Comparison of ENCODE assay signal across 23 cellular contexts in genomic region chr3:46709147-46709654, GRCh38. TPM values are rescaled to one million over a fixed set of nuclear protein-coding genes. Genes with fewer than 3 reads are reported as not detected.
DNase-seq lines count a peak whose midpoint lies in the region; ATAC-seq, FAIRE-seq and TF ChIP-seq lines count a peak whose summit lies in the region.
"Had no signal": no experiment of that assay in that cellular context is flagged by ENCODE, and none has a peak within 500 bp of the region (broad histone marks: within the 10 kb centered on the region; RNA-seq: fewer than 3 reads in every experiment).

No MANE protein-coding gene starts in this region.

- H3K4me2 ChIP-seq in K562 (ENCODE audit: insufficient read depth, low read length) (no peak overlapping the region), osteoblast (ENCODE audit: insufficient read depth, low read length) (no peak overlapping the region)

- H3K27me3 Mint-ChIP-seq in activated CD8-positive, alpha-beta memory T cell treated with anti-CD3 and anti-CD28 coated beads, Interleukin-2, amount 10 ng/mL, durations not matched to agents 7 days and 5 days = no peaks in the 10 kb centered on the region

- no peak overlapping the region for H3K27ac Mint-ChIP-seq in activated CD8-positive, alpha-beta memory T cell treated with anti-CD3 and anti-CD28 coated beads, Interleukin-2, amount 10 ng/mL, durations not matched to agents 7 days and 5 days

- H3K9me3 Mint-ChIP-seq in activated CD8-positive, alpha-beta memory T cell treated with anti-CD3 and anti-CD28 coated beads, Interleukin-2, amount 10 ng/mL, durations not matched to agents 7 days and 5 days (ENCODE audit: low read depth) = no peaks in the 10 kb centered on the region
- H3K9me3 Mint-ChIP-seq: CD4-positive, alpha-beta memory T cell had no signal

- H2AFZ ChIP-seq in K562 (ENCODE audit: low read depth, low read length) = no peak overlapping the region
- no peak overlapping the region for H2AFZ ChIP-seq in osteoblast (ENCODE audit: low read length)

- H3K36me3 ChIP-seq in K562 (ENCODE audit: control insufficient read depth, insufficient read depth, low read length) (no peaks in the 10 kb centered on the region), osteoblast (ENCODE audit: insufficient read depth, low read length) (no peaks in the 10 kb centered on the region), A673 (ENCODE audit: insufficient read depth, low read length, poor library complexity, severe bottlenecking) (no peaks in the 10 kb centered on the region)
- H3K36me3 ChIP-seq: Peyer's patch had no signal

- FAIRE-seq in K562 (lab: Jason Lieb, UNC) = no peak
- FAIRE-seq: A204.1, GM19239 had no signal

- intact Hi-C loops in Right ventricle myocardium superior (cut with DNase I) (loop anchor here (5.0 to 10.0 kb wide), 3 partner anchors 136 to 296 kb away; no protein-coding TSS in a partner anchor), left cardiac atrium (cut with DNase I) (loop anchor here (5.0 to 10.0 kb wide), 3 partner anchors 136 to 296 kb away; no protein-coding TSS in a partner anchor), K562 (cut with micrococcal nuclease) (loop anchor here (10.0 kb wide), 2 partner anchors 286 to 666 kb away; no protein-coding TSS in a partner anchor), A673 (cut with micrococcal nuclease; ENCODE audit: unreplicated experiment) (no loop called here)

- no peak for TF ChIP-seq RAD21 in K562 (CRISPR knock-in tag; conservative IDR thresholded peaks at IDR 0.05 in 1 of 2, IDR thresholded peaks at IDR 0.05 in 1 of 2)

- no peaks in the 10 kb centered on the region for H3K9me1 ChIP-seq in K562 (ENCODE audit: control insufficient read depth, insufficient read depth, low read length)

- H3K27ac ChIP-seq in K562 (ENCODE audit: extremely low read depth, low read depth, low read length) = no peak overlapping the region
- no peak overlapping the region for H3K27ac ChIP-seq in osteoblast (ENCODE audit: low read depth, low read length)
- H3K27ac ChIP-seq in A673 (ENCODE audit: low read depth, low read length, poor library complexity, severe bottlenecking) = no peak overlapping the region
- H3K27ac ChIP-seq: Peyer's patch had no signal

- no peak for TF ChIP-seq EP300 in K562 (IDR thresholded peaks at IDR 0.05; ENCODE audit: low read length)

- 0% methylated on average over 8 of the region's 8 CpGs for WGBS in K562 (ENCODE audit: insufficient coverage, low coverage, missing lambda C conversion rate)

- TF ChIP-seq POLR2A in K562 (conservative IDR thresholded peaks at IDR 0.05) = no peak

- BruUV-seq in K562 (replicated peaks; lab: Mats Ljungman, UMichigan) (no TSS peak), A673 (replicated peaks; lab: Mats Ljungman, UMichigan) (no TSS peak)

- CTCF ChIA-PET in activated CD8-positive, alpha-beta memory T cell treated with anti-CD3 and anti-CD28 coated beads, Interleukin-2, amount 10 ng/mL, durations not matched to agents 7 days and 5 days (lab: Charles Lee) = interaction anchor here (1.2 to 4.4 kb wide), 2 partner anchors 186 kb away, joined by 3 to 23 read pairs; no protein-coding TSS in a partner anchor
- CTCF ChIA-PET in K562 (lab: Yijun Ruan, JAX; ENCODE audit: low intra/inter-chr PET ratio) (no interaction called here), A673 (lab: Charles Lee) (no interaction called here)

- TF ChIP-seq CTCF in K562 (IDR thresholded peaks at IDR 0.05 in 2 of 3, conservative IDR thresholded peaks at IDR 0.05 in 1 of 3; ENCODE audit: insufficient read depth in 2 of 3, low read depth in 1 of 3, low read length in 3 of 3) (no peak), osteoblast (IDR thresholded peaks at IDR 0.05; ENCODE audit: extremely low read depth, low read depth, low read length) (no peak), A673 (conservative IDR thresholded peaks at IDR 0.05; ENCODE audit: low read depth, low read length) (no peak)

- no peak overlapping the region for H3K4me3 Mint-ChIP-seq in activated CD8-positive, alpha-beta memory T cell treated with anti-CD3 and anti-CD28 coated beads, Interleukin-2, amount 10 ng/mL, durations not matched to agents 7 days and 5 days
- H3K4me3 Mint-ChIP-seq: CD4-positive, alpha-beta memory T cell had no signal

- in situ Hi-C loops in K562 (cut with MboI) = no loop called here

- H3K4me1 ChIP-seq in K562 (replicated peaks in 1 of 2; ENCODE audit: control insufficient read depth in 2 of 2, insufficient read depth in 2 of 2, low read length in 2 of 2) = no peaks in the 10 kb centered on the region
- no peaks in the 10 kb centered on the region for H3K4me1 ChIP-seq in osteoblast (ENCODE audit: insufficient read depth, low read length)
- no peaks in the 10 kb centered on the region for H3K4me1 ChIP-seq in A673 (ENCODE audit: insufficient read depth, low read length, poor library complexity, severe bottlenecking)
- H3K4me1 ChIP-seq: Peyer's patch had no signal

- peak; percentile 26 for DNase-seq in activated CD8-positive, alpha-beta memory T cell treated with anti-CD3 and anti-CD28 coated beads for 24 hours
- DNase-seq in activated CD8-positive, alpha-beta memory T cell treated with anti-CD3 and anti-CD28 coated beads, Interleukin-2, amount 10 ng/mL, durations not matched to agents 7 days and 5 days = no peak
- DNase-seq in Right ventricle myocardium superior = peak; percentile 17
- DNase-seq in left cardiac atrium = no peak
- DNase-seq in K562 (ENCODE audit: extremely low read depth in 1 of 4, low spot score in 3 of 4) = no peak
- peak; percentile 84 for DNase-seq in osteoblast (ENCODE audit: insufficient read length, low spot score, missing footprints)
- DNase-seq in A673 (ENCODE audit: low spot score) = no peak
- DNase-seq: CD4-positive, alpha-beta memory T cell; GF-D8; GOT3; KBM-7; NCI-H1105; NCI-H1694; NCI-H2081 treated with DMSO at 0.1 percent for 48 hours; NCI-H510A; NCI-H748 treated with DMSO at 0.1 percent for 48 hours; NK-92 treated with Interleukin-12 subunit alpha and Interleukin-12 subunit beta, amount 100 ng/mL, for 24 hours; SHP77 had no signal

- H3K9ac ChIP-seq in K562 (ENCODE audit: insufficient read depth in 1 of 2, low read depth in 2 of 2, low read length in 2 of 2) = 0 out of 4 replicates have a peak overlapping the region, but pooled peaks of 1 of the 2 experiments have one; percentile 7

- no peaks in the 10 kb centered on the region for H3K36me3 Mint-ChIP-seq in activated CD8-positive, alpha-beta memory T cell treated with anti-CD3 and anti-CD28 coated beads, Interleukin-2, amount 10 ng/mL, durations not matched to agents 7 days and 5 days

- ATAC-seq in activated CD8-positive, alpha-beta memory T cell treated with anti-CD3 and anti-CD28 coated beads, Interleukin-2, amount 10 ng/mL, durations not matched to agents 7 days and 5 days = no peak
- ATAC-seq in Right ventricle myocardium superior (ENCODE audit: poor library complexity) = no peak
- no peak for ATAC-seq in left cardiac atrium
- no peak for ATAC-seq in K562
- ATAC-seq in HG03378 (IDR thresholded peaks at IDR 0.05; ENCODE audit: unreplicated experiment) = no peak

- H3K79me2 ChIP-seq in K562 (ENCODE audit: control insufficient read depth, insufficient read depth, low read length) (no peaks in the 10 kb centered on the region), osteoblast (ENCODE audit: insufficient read depth, low read length) (no peaks in the 10 kb centered on the region)

- H3K4me3 ChIP-seq in K562 (no peak overlapping the region), osteoblast (ENCODE audit: insufficient read depth, low read length) (no peak overlapping the region), A673 (ENCODE audit: low read depth, low read length, poor library complexity, severe bottlenecking) (no peak overlapping the region)
- H3K4me3 ChIP-seq: Peyer's patch had no signal

- H4K20me1 ChIP-seq in K562 (replicated peaks; ENCODE audit: control insufficient read depth, insufficient read depth, low read length) (peaks cover 31% of the 10 kb centered on the region), osteoblast (ENCODE audit: insufficient read depth, low read length) (no peaks in the 10 kb centered on the region)

- POLR2A ChIA-PET in K562 (lab: Yijun Ruan, JAX) = interaction anchor here (1.0 to 1.1 kb wide), 2 partner anchors 200 to 210 kb away, joined by 4 read pairs; no protein-coding TSS in a partner anchor
- POLR2A ChIA-PET in A673 (lab: Charles Lee; ENCODE audit: low non-redundant PET) = no interaction called here

- H3K9me3 ChIP-seq in K562 (replicated peaks; ENCODE audit: control insufficient read depth, insufficient read depth, low read depth, low read length) (no peaks in the 10 kb centered on the region), osteoblast (ENCODE audit: low read depth, low read length) (no peaks in the 10 kb centered on the region), A673 (ENCODE audit: low read depth, low read length, poor library complexity, severe bottlenecking) (no peaks in the 10 kb centered on the region)
- H3K9me3 ChIP-seq: Peyer's patch had no signal

- H3K27me3 ChIP-seq in K562 (ENCODE audit: control insufficient read depth in 2 of 2, insufficient read depth in 2 of 2, low read length in 2 of 2) (peaks cover 11 to 54% of the 10 kb centered on the region in 2 experiments; a peak in 4 of 5 replicates), osteoblast (ENCODE audit: insufficient read depth, low read length) (no peaks in the 10 kb centered on the region), A673 (replicated peaks; ENCODE audit: insufficient read depth, low read depth, low read length, poor library complexity) (no peaks in the 10 kb centered on the region)
- H3K27me3 ChIP-seq: Peyer's patch had no signal

- H3K4me1 Mint-ChIP-seq in activated CD8-positive, alpha-beta memory T cell treated with anti-CD3 and anti-CD28 coated beads, Interleukin-2, amount 10 ng/mL, durations not matched to agents 7 days and 5 days = no peaks in the 10 kb centered on the region

RNA-seq across cellular contexts. Expression of gene TMIE, which starts 8.0 kb away (rescaled TPM):
- total RNA-seq in activated CD8-positive, alpha-beta memory T cell treated with anti-CD3 and anti-CD28 coated beads, Interleukin-2, amount 10 ng/mL, durations not matched to agents 7 days and 5 days = not detected
- total RNA-seq in Right ventricle myocardium superior = 1.00 TPM
- total RNA-seq in left cardiac atrium = under 1 TPM; 0.44 to 0.91 TPM
- total RNA-seq in K562 (2011; cell fraction: chromatin; rRNA removed; ENCODE audit: low replicate concordance) = not detected in 2 replicates
- total RNA-seq in K562 (2011; cell fraction: nucleolus; rRNA removed) = not detected in 2 replicates
- total RNA-seq in K562 (2011; cell fraction: nucleoplasm; rRNA removed) = not detected in 2 replicates
- total RNA-seq in K562 (2014; rRNA removed) = not detected in 2 replicates
- total RNA-seq in K562 (2014; rRNA removed; fragmentation: Illumina TruSeq; extraction: Trizol) = not detected in 2 replicates
- total RNA-seq in K562 (2015; rRNA removed; fragmentation: Illumina TruSeq; extraction: Trizol) = not detected in 2 replicates
- not detected in 2 replicates for total RNA-seq in K562 (2021)
- not detected in 2 replicates for polyA plus RNA-seq in K562 (2011; rRNA removed)
- polyA plus RNA-seq in K562 (2011; cell fraction: cytosol; rRNA removed) = not detected in 2 replicates
- polyA plus RNA-seq in K562 (2011; cell fraction: nucleus; rRNA removed) = not detected in 2 replicates
- polyA plus RNA-seq in K562 (2012) = 0.50 TPM in 1 of 2 replicates, not detected in the other
- not detected in 2 replicates for polyA plus RNA-seq in K562 (2014; fragmentation: Illumina TruSeq; extraction: Trizol)
- polyA plus RNA-seq in K562 (2014; fragmentation: Nextera tagmentation; extraction: Ambion mirVana) = not detected
- not detected in 2 replicates for polyA plus RNA-seq in K562 (2014; rRNA removed)
- polyA minus RNA-seq in K562 (2011; rRNA and poly(A)+ RNA removed) = not detected in 2 replicates
- polyA minus RNA-seq in K562 (2011; cell fraction: cytosol; rRNA and poly(A)+ RNA removed) = not detected in 2 replicates
- not detected in 2 replicates for polyA minus RNA-seq in K562 (2011; cell fraction: nucleus; rRNA and poly(A)+ RNA removed)
- under 0.01 TPM in 2 replicates for total RNA-seq in osteoblast
- total RNA-seq in A673 (2021) = 0.17 TPM in 1 of 2 replicates, not detected in the other

RNA-seq across cellular contexts. Expression of gene PRSS50, which starts 8.5 kb away (rescaled TPM):
- total RNA-seq in activated CD8-positive, alpha-beta memory T cell treated with anti-CD3 and anti-CD28 coated beads, Interleukin-2, amount 10 ng/mL, durations not matched to agents 7 days and 5 days = not detected
- total RNA-seq in Right ventricle myocardium superior (0.16 TPM), left cardiac atrium (not detected), K562 (2014; rRNA removed) (not detected in 2 replicates), K562 (2014; rRNA removed; fragmentation: Illumina TruSeq; extraction: Trizol) (not detected in 2 replicates), K562 (2015; rRNA removed; fragmentation: Illumina TruSeq; extraction: Trizol) (not detected in 2 replicates), K562 (2021) (not detected in 2 replicates), osteoblast (not detected in 2 replicates), A673 (2021) (not detected in 2 replicates)
- not detected in 2 replicates for total RNA-seq in K562 (2011; cell fraction: chromatin; rRNA removed; ENCODE audit: low replicate concordance)
- 0.17 TPM in 1 of 2 replicates, not detected in the other for total RNA-seq in K562 (2011; cell fraction: nucleolus; rRNA removed)
- not detected in 2 replicates for total RNA-seq in K562 (2011; cell fraction: nucleoplasm; rRNA removed)
- polyA plus RNA-seq in K562 (2011; rRNA removed) (not detected in 2 replicates), K562 (2014; fragmentation: Illumina TruSeq; extraction: Trizol) (not detected in 2 replicates), K562 (2014; fragmentation: Nextera tagmentation; extraction: Ambion mirVana) (under 1 TPM in 1 of 2 experiments, not detected in 1; 0.01 TPM), K562 (2014; rRNA removed) (not detected in 2 replicates)
- not detected in 2 replicates for polyA plus RNA-seq in K562 (2011; cell fraction: cytosol; rRNA removed)
- polyA plus RNA-seq in K562 (2011; cell fraction: nucleus; rRNA removed) = 0.07 TPM in 1 of 2 replicates, not detected in the other
- polyA plus RNA-seq in K562 (2012) = 0.03 TPM in 1 of 2 replicates, not detected in the other
- polyA minus RNA-seq in K562 (2011; rRNA and poly(A)+ RNA removed) = not detected in 2 replicates
- polyA minus RNA-seq in K562 (2011; cell fraction: cytosol; rRNA and poly(A)+ RNA removed) = not detected in 2 replicates
- not detected in 2 replicates for polyA minus RNA-seq in K562 (2011; cell fraction: nucleus; rRNA and poly(A)+ RNA removed)
- total RNA-seq: CD4-positive, alpha-beta memory T cell; Peyer's patch had no signal
- polyA plus RNA-seq: BJ; CD4-positive, alpha-beta memory T cell had no signal

RNA-seq across cellular contexts. Expression of gene ALS2CL, which starts 15.7 kb away (rescaled TPM):
- under 1 TPM; 0.09 to 0.58 TPM for total RNA-seq in activated CD8-positive, alpha-beta memory T cell treated with anti-CD3 and anti-CD28 coated beads, Interleukin-2, amount 10 ng/mL, durations not matched to agents 7 days and 5 days
- total RNA-seq in Right ventricle myocardium superior (37.0 TPM), left cardiac atrium (10 to 100 TPM; 17.3 to 23.8 TPM), K562 (2014; rRNA removed) (0.05 TPM in 1 of 2 replicates, not detected in the other), K562 (2014; rRNA removed; fragmentation: Illumina TruSeq; extraction: Trizol) (0.04 TPM in 1 of 2 replicates, not detected in the other), K562 (2015; rRNA removed; fragmentation: Illumina TruSeq; extraction: Trizol) (not detected in 2 replicates), K562 (2021) (0.13 TPM in 2 replicates), osteoblast (1.1 and 1.8 TPM in 2 replicates), A673 (2021) (0.20 and 0.24 TPM in 2 replicates)
- 1.1 and 1.4 TPM in 2 replicates for total RNA-seq in K562 (2011; cell fraction: chromatin; rRNA removed; ENCODE audit: low replicate concordance)
- 0.66 and 0.83 TPM in 2 replicates for total RNA-seq in K562 (2011; cell fraction: nucleolus; rRNA removed)
- 0.51 and 0.61 TPM in 2 replicates for total RNA-seq in K562 (2011; cell fraction: nucleoplasm; rRNA removed)
- polyA plus RNA-seq in K562 (2011; rRNA removed) (0.03 and 0.18 TPM in 2 replicates), K562 (2014; fragmentation: Illumina TruSeq; extraction: Trizol) (0.07 TPM in 1 of 2 replicates, not detected in the other), K562 (2014; fragmentation: Nextera tagmentation; extraction: Ambion mirVana) (not detected), K562 (2014; rRNA removed) (0.05 and 0.09 TPM in 2 replicates)
- polyA plus RNA-seq in K562 (2011; cell fraction: cytosol; rRNA removed) = 0.03 TPM in 1 of 2 replicates, not detected in the other
- polyA plus RNA-seq in K562 (2011; cell fraction: nucleus; rRNA removed) = 0.46 and 0.61 TPM in 2 replicates
- polyA plus RNA-seq in K562 (2012) = 0.05 and 1.0 TPM in 2 replicates
- polyA minus RNA-seq in K562 (2011; rRNA and poly(A)+ RNA removed) = 0.06 TPM in 1 of 2 replicates, not detected in the other
- 0.19 TPM in 1 of 2 replicates, not detected in the other for polyA minus RNA-seq in K562 (2011; cell fraction: cytosol; rRNA and poly(A)+ RNA removed)
- polyA minus RNA-seq in K562 (2011; cell fraction: nucleus; rRNA and poly(A)+ RNA removed) = 0.22 and 0.54 TPM in 2 replicates

Comparison
In these comparisons a context has a peak if more than half of its experiments do, and no peak if none do; other contexts are left out.
1. DNase-seq: peak in activated CD8-positive, alpha-beta memory T cell treated with anti-CD3 and anti-CD28 coated beads for 24 hours (single experiment), Right ventricle myocardium superior (single experiment) and osteoblast (single experiment); none in activated CD8-positive, alpha-beta memory T cell treated with anti-CD3 and anti-CD28 coated beads, Interleukin-2, amount 10 ng/mL, durations not matched to agents 7 days and 5 days (single experiment), left cardiac atrium (single experiment), K562 (0 of 4) and A673 (single experiment).